ENCODE assay signal across 8 cellular contexts in genomic region chr13:40518481-40518882, GRCh38.
DNase-seq lines count a peak whose midpoint lies in the region; ATAC-seq and FAIRE-seq lines count a peak whose summit lies in the region.
"Had no signal": no experiment of that assay in that cellular context is flagged by ENCODE, and none has a peak within 500 bp of the region (broad histone marks: within the 10 kb centered on the region; RNA-seq: fewer than 3 reads in every experiment).

No MANE protein-coding gene starts in this region.

- ATAC-seq in GM21576 (IDR thresholded peaks at IDR 0.05; ENCODE audit: unreplicated experiment): peak; percentile 38
- ATAC-seq in HG02763 (IDR thresholded peaks at IDR 0.05; ENCODE audit: unreplicated experiment): no peak
- ATAC-seq: lower lobe of right lung had no signal

- peaks cover 6% of the 10 kb centered on the region for H3K36me3 Mint-ChIP-seq in T-helper 1 cell treated with Interleukin-12 subunit alpha and Interleukin-12 subunit beta and Interleukin-4 antibody, amounts not matched to agents 30 μg/mL and 1 μg/mL, for 36 hours (ENCODE audit: low read depth)

- peaks cover 28% of the 10 kb centered on the region for H3K4me1 Mint-ChIP-seq in T-helper 1 cell treated with Interleukin-12 subunit alpha and Interleukin-12 subunit beta and Interleukin-4 antibody, amounts not matched to agents 30 μg/mL and 1 μg/mL, for 36 hours (ENCODE audit: low read depth)

- H3K27ac Mint-ChIP-seq in T-helper 1 cell treated with Interleukin-12 subunit alpha and Interleukin-12 subunit beta and Interleukin-4 antibody, amounts not matched to agents 30 μg/mL and 1 μg/mL, for 36 hours: peak overlapping the region; percentile 23

- no peaks in the 10 kb centered on the region for H3K27me3 Mint-ChIP-seq in T-helper 1 cell treated with Interleukin-12 subunit alpha and Interleukin-12 subunit beta and Interleukin-4 antibody, amounts not matched to agents 30 μg/mL and 1 μg/mL, for 36 hours (ENCODE audit: low read depth)

- no peak for FAIRE-seq in HTR-8/SVneo (lab: Jason Lieb, UNC)

- no peaks in the 10 kb centered on the region for H3K9me3 Mint-ChIP-seq in T-helper 1 cell treated with Interleukin-12 subunit alpha and Interleukin-12 subunit beta and Interleukin-4 antibody, amounts not matched to agents 30 μg/mL and 1 μg/mL, for 36 hours

- DNase-seq in central memory CD4-positive, alpha-beta T cell: peak; percentile 22
- peak; percentile 27 to 41 for DNase-seq in stimulated activated CD8-positive, alpha-beta memory T cell treated with anti-CD3 and anti-CD28 coated beads, Interleukin-7, amount 100 ng/mL, for 4 hours (ENCODE audit: low read depth in 2 of 2)
- DNase-seq in NCI-H2196 (lab: John Stamatoyannopoulos, UW; ENCODE audit: unreplicated experiment) (no peak), HTR-8/SVneo (ENCODE audit: insufficient read length, low spot score) (no peak)
- DNase-seq: lower lobe of right lung had no signal

- peak overlapping the region; percentile 25 for H3K4me3 Mint-ChIP-seq in T-helper 1 cell treated with Interleukin-12 subunit alpha and Interleukin-12 subunit beta and Interleukin-4 antibody, amounts not matched to agents 30 μg/mL and 1 μg/mL, for 36 hours

Comparison
In these comparisons a context has a peak if more than half of its experiments do, and no peak if none do; other contexts are left out.
1. DNase-seq: peak in central memory CD4-positive, alpha-beta T cell (single experiment) and stimulated activated CD8-positive, alpha-beta memory T cell treated with anti-CD3 and anti-CD28 coated beads, Interleukin-7, amount 100 ng/mL, for 4 hours (2 of 2); none in NCI-H2196 (single experiment) and HTR-8/SVneo (single experiment).